In the genomic region with DNA sequence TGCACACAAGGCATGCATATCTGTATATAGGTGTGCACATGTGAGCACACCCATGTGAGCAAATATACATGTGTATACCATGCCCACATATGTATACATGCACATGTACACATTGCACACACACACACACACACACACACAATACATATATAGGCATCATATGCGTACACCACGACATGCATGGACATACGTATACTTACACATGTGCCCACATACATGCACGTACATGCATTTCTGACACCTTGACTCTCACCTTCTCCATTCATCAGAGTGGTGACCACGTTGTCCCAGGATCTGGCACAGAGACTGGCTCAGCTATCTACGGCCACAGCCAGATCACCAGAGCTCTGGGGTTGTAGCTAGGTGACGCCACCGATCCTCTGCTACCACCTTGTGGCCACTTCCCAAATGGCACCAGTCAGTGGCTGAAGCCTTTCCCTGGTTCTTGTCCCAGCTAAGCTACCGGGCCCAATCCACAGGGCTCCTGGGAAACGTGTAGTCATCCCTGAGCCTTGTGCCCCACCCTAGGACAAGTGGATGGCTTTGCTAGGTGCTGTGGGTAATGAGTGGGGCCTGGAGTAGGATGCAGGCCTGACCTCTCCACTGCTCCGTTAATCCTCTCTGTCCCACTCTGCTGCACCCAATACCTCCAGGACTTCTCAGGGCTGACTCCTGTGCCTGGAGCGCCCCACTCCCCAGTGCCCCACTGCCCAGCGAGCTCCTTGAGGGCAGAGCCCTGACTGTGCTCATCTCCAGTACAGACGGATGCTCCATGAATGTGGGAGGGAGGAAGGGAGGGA, we compare ENCODE assay signal across 8 cellular contexts.
DNase-seq lines count a peak whose midpoint lies in the region; ATAC-seq and TF ChIP-seq lines count a peak whose summit lies in the region.

No MANE protein-coding gene starts in this region.

- DNase-seq in GDM1 (lab: John Stamatoyannopoulos, UW) (peak; percentile 62), HAP-1 (ENCODE audit: low spot score in 2 of 2) (peak; percentile 72 to 89), NCI-H1105 (lab: John Stamatoyannopoulos, UW) (peak; percentile 47), SKM-1 treated with dmso at 0.1 percent for 144 hours (lab: John Stamatoyannopoulos, UW; ENCODE audit: unreplicated experiment) (peak; percentile 60), cardiac muscle cell (ENCODE audit: low read depth in 1 of 2, low spot score in 1 of 2) (peak; percentile 88), psoas muscle (peak; percentile 82 to 91)
- peak; percentile 74 for DNase-seq in activated naive CD8-positive, alpha-beta T cell treated with anti-CD3 and anti-CD28 coated beads for 36 hours

- no peaks in the 10 kb centered on the region for H3K9me3 Mint-ChIP-seq in activated naive CD8-positive, alpha-beta T cell treated with anti-CD3 and anti-CD28 coated beads for 36 hours

- H3K27ac Mint-ChIP-seq in activated naive CD8-positive, alpha-beta T cell treated with anti-CD3 and anti-CD28 coated beads for 36 hours, result no peak overlapping the region

- peaks cover 14% of the 10 kb centered on the region for H3K27me3 ChIP-seq in HAP-1 (ENCODE audit: low read depth)
- H3K27me3 ChIP-seq in cardiac muscle cell, result no peaks in the 10 kb centered on the region
- no peaks in the 10 kb centered on the region for H3K27me3 ChIP-seq in psoas muscle (ENCODE audit: insufficient read depth in 3 of 3, low read length in 2 of 3)

- H3K9me3 ChIP-seq in HAP-1 (no peaks in the 10 kb centered on the region), cardiac muscle cell (ENCODE audit: low read depth) (no peaks in the 10 kb centered on the region), psoas muscle (no peaks in the 10 kb centered on the region)

- H3K36me3 Mint-ChIP-seq in activated naive CD8-positive, alpha-beta T cell treated with anti-CD3 and anti-CD28 coated beads for 36 hours, result no peaks in the 10 kb centered on the region

- intact Hi-C loops in psoas muscle (cut with DNase I), result loop anchor here (2.0 to 5.0 kb wide), 4 partner anchors 213 to 383 kb away; a partner anchor contains a TSS

- no peak overlapping the region for H3K4me3 ChIP-seq in HAP-1
- no peak overlapping the region for H3K4me3 ChIP-seq in cardiac muscle cell
- H3K4me3 ChIP-seq in psoas muscle, result no peak overlapping the region

- peaks cover 8% of the 10 kb centered on the region for H3K27me3 Mint-ChIP-seq in activated naive CD8-positive, alpha-beta T cell treated with anti-CD3 and anti-CD28 coated beads for 36 hours

- H3K36me3 ChIP-seq in HAP-1 (replicated peaks) (no peaks in the 10 kb centered on the region), cardiac muscle cell (no peaks in the 10 kb centered on the region), psoas muscle (ENCODE audit: insufficient read depth in 1 of 2, low read depth in 1 of 2) (no peaks in the 10 kb centered on the region)

- in situ Hi-C loops in HAP-1 (cut with MboI; ENCODE audit: low sequenced_read_pairs), result loop anchor here (5.0 kb wide), 3 partner anchors 66 to 386 kb away; no protein-coding TSS in a partner anchor

- H3K4me1 ChIP-seq in HAP-1 (no peaks in the 10 kb centered on the region), cardiac muscle cell (ENCODE audit: low read depth) (peaks cover 16% of the 10 kb centered on the region), psoas muscle (peaks cover 22% of the 10 kb centered on the region)

- 28 to 32% (median 29%) methylated on average over 14 of the region's 14 CpGs for WGBS in psoas muscle, 3 donors

- TF ChIP-seq CTCF in cardiac muscle cell (IDR thresholded peaks at IDR 0.05; ENCODE audit: low read depth, low read length) (peak; percentile 96), psoas muscle (IDR thresholded peaks at IDR 0.05) (peak; percentile 97)

- H3K4me1 Mint-ChIP-seq in activated naive CD8-positive, alpha-beta T cell treated with anti-CD3 and anti-CD28 coated beads for 36 hours, result peaks cover 5% of the 10 kb centered on the region

- H3K27ac ChIP-seq in cardiac muscle cell, result no peak overlapping the region
- H3K27ac ChIP-seq in psoas muscle, result no peak overlapping the region

- ATAC-seq in psoas muscle (peak; percentile 85 to 93 (median 90)), HG03469 (IDR thresholded peaks at IDR 0.05; ENCODE audit: unreplicated experiment) (no peak)

- no peak overlapping the region for H3K4me3 Mint-ChIP-seq in activated naive CD8-positive, alpha-beta T cell treated with anti-CD3 and anti-CD28 coated beads for 36 hours
